13 cellular contexts compared by ENCODE assay signal in the genomic region with DNA sequence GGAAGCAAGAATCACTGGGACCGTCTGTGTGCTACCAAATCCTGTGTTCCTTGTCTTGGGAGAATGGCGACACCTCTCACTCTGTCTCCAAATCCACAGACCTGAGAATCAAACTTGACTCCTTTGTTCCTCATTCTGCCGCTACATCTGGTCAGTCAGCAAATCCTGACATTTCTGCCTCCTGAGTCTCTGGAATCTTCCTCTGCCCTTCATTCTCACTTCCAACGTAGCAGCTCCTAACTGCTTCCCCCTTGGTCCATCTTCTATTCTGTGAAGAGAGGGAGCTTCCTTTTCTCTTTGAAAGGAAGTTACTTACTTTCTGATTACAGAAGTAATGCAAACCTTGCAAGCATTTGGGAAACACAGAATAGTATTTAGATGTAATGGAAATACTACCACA. TPM values are rescaled to one million over a fixed set of nuclear protein-coding genes. Genes with fewer than 3 reads are reported as not detected.
DNase-seq lines count a peak whose midpoint lies in the region; ATAC-seq lines count a peak whose summit lies in the region.
"Had no signal": no experiment of that assay in that cellular context is flagged by ENCODE, and none has a peak within 500 bp of the region (broad histone marks: within the 10 kb centered on the region; RNA-seq: fewer than 3 reads in every experiment).

No MANE protein-coding gene starts in this region.

- POLR2A ChIA-PET in activated CD4-positive, alpha-beta T cell treated with anti-CD3 and anti-CD28 coated beads for 36 hours (lab: Charles Lee), result no interaction called here
- POLR2A ChIA-PET in T-cell (lab: Charles Lee), result interaction anchor here (0.9 to 3.3 kb wide), 5 partner anchors 21 to 43 kb away, joined by 3 to 28 read pairs (median 13); partner anchors contain the start of genes DYNLT1 (in 2 of the 2) and SYTL3 (in 1 of the 2)

- ATAC-seq in activated CD4-positive, alpha-beta T cell treated with anti-CD3 and anti-CD28 coated beads for 36 hours, result no peak
- ATAC-seq in T-cell (replicated peaks in 1 of 4) (no peak), HG02938 (IDR thresholded peaks at IDR 0.05; ENCODE audit: unreplicated experiment) (no peak)
- no peak for ATAC-seq in stimulated activated effector memory CD8-positive, alpha-beta T cell treated with anti-CD3 and anti-CD28 coated beads, Interleukin-12 subunit alpha, Interleukin-12 subunit beta, amount 100 ng/mL, for 72 hours
- ATAC-seq: A549 had no signal

- no peak overlapping the region for H3K4me3 Mint-ChIP-seq in activated CD4-positive, alpha-beta T cell treated with anti-CD3 and anti-CD28 coated beads for 36 hours
- H3K4me3 Mint-ChIP-seq in T-cell (peak overlapping the region in 1 of 3 donors; percentile 73), immature natural killer cell (peak overlapping the region; percentile 80 to 89 (median 83))
- H3K4me3 Mint-ChIP-seq in stimulated activated effector memory CD8-positive, alpha-beta T cell treated with anti-CD3 and anti-CD28 coated beads, Interleukin-12 subunit alpha, Interleukin-12 subunit beta, amount 100 ng/mL, for 72 hours, result peak overlapping the region; percentile 16

- H3K27ac Mint-ChIP-seq in activated CD4-positive, alpha-beta T cell treated with anti-CD3 and anti-CD28 coated beads for 36 hours, result peak overlapping the region; percentile 51
- H3K27ac Mint-ChIP-seq in T-cell (peak overlapping the region; percentile 87 to 93), immature natural killer cell (peak overlapping the region; percentile 97 to 100 (median 98))
- peak overlapping the region; percentile 76 for H3K27ac Mint-ChIP-seq in stimulated activated effector memory CD8-positive, alpha-beta T cell treated with anti-CD3 and anti-CD28 coated beads, Interleukin-12 subunit alpha, Interleukin-12 subunit beta, amount 100 ng/mL, for 72 hours

- CTCF ChIA-PET in activated CD4-positive, alpha-beta T cell treated with anti-CD3 and anti-CD28 coated beads for 36 hours (lab: Charles Lee), result interaction anchor here (0.6 to 1.2 kb wide), 3 partner anchors 27 to 466 kb away, joined by 3 to 5 read pairs (median 3); no protein-coding TSS in a partner anchor
- CTCF ChIA-PET in T-cell (lab: Charles Lee), result interaction anchor here in 1 of 2 donors (0.7 to 1.7 kb wide), 7 partner anchors 9 to 473 kb away, joined by 3 to 9 read pairs (median 4); partner anchors contain the start of gene SYTL3

- H3K36me3 Mint-ChIP-seq in activated CD4-positive, alpha-beta T cell treated with anti-CD3 and anti-CD28 coated beads for 36 hours (ENCODE audit: low read depth), result peaks cover 70% of the 10 kb centered on the region
- H3K36me3 Mint-ChIP-seq in T-cell (peaks cover 21% of the 10 kb centered on the region), immature natural killer cell (peaks cover 24 to 34% (median 26%) of the 10 kb centered on the region in 3 donors)
- H3K36me3 Mint-ChIP-seq in stimulated activated effector memory CD8-positive, alpha-beta T cell treated with anti-CD3 and anti-CD28 coated beads, Interleukin-12 subunit alpha, Interleukin-12 subunit beta, amount 100 ng/mL, for 72 hours, result peaks cover 100% of the 10 kb centered on the region

- no peaks in the 10 kb centered on the region for H3K9me3 Mint-ChIP-seq in activated CD4-positive, alpha-beta T cell treated with anti-CD3 and anti-CD28 coated beads for 36 hours (ENCODE audit: low read depth)
- H3K9me3 Mint-ChIP-seq in T-cell, result no peaks in the 10 kb centered on the region
- no peaks in the 10 kb centered on the region for H3K9me3 Mint-ChIP-seq in immature natural killer cell
- H3K9me3 Mint-ChIP-seq in stimulated activated effector memory CD8-positive, alpha-beta T cell treated with anti-CD3 and anti-CD28 coated beads, Interleukin-12 subunit alpha, Interleukin-12 subunit beta, amount 100 ng/mL, for 72 hours, result no peaks in the 10 kb centered on the region

- H3K4me1 Mint-ChIP-seq in activated CD4-positive, alpha-beta T cell treated with anti-CD3 and anti-CD28 coated beads for 36 hours, result peaks cover 48% of the 10 kb centered on the region
- peaks cover 67 to 72% (median 70%) of the 10 kb centered on the region in 3 donors for H3K4me1 Mint-ChIP-seq in T-cell
- peaks cover 53 to 75% of the 10 kb centered on the region in 2 donors for H3K4me1 Mint-ChIP-seq in immature natural killer cell
- H3K4me1 Mint-ChIP-seq in stimulated activated effector memory CD8-positive, alpha-beta T cell treated with anti-CD3 and anti-CD28 coated beads, Interleukin-12 subunit alpha, Interleukin-12 subunit beta, amount 100 ng/mL, for 72 hours, result peaks cover 68% of the 10 kb centered on the region

- intact Hi-C loops in activated CD4-positive, alpha-beta T cell treated with anti-CD3 and anti-CD28 coated beads for 36 hours (cut with DNase I, micrococcal nuclease), result no loop called here

- H3K27me3 Mint-ChIP-seq in activated CD4-positive, alpha-beta T cell treated with anti-CD3 and anti-CD28 coated beads for 36 hours, result no peaks in the 10 kb centered on the region
- no peaks in the 10 kb centered on the region for H3K27me3 Mint-ChIP-seq in T-cell
- H3K27me3 Mint-ChIP-seq in immature natural killer cell (ENCODE audit: low read depth in 3 of 3), result peaks cover 9 to 16% (median 10%) of the 10 kb centered on the region in 3 donors

- no peak for DNase-seq in activated CD4-positive, alpha-beta T cell treated with anti-CD3 and anti-CD28 coated beads for 36 hours
- DNase-seq in activated CD4-positive, alpha-beta T cell treated with anti-CD3 and anti-CD28 coated beads for 48 hours, result no peak
- DNase-seq in T-cell (no peak), immature natural killer cell (no peak), C1 segment of cervical spinal cord (lab: John Stamatoyannopoulos, UW) (no peak)
- no peak for DNase-seq in stimulated activated effector memory CD8-positive, alpha-beta T cell treated with anti-CD3 and anti-CD28 coated beads, Interleukin-12 subunit alpha, Interleukin-12 subunit beta, amount 100 ng/mL, for 72 hours (ENCODE audit: low spot score in 2 of 2)
- no peak for DNase-seq in stimulated activated CD4-positive, alpha-beta T cell treated with anti-CD3 and anti-CD28 coated beads, Interleukin-15, amount 100 ng/mL, for 24 hours
- DNase-seq: Calu3, islet precursor cell, NCI-H1436, SK-N-SH had no signal

RNA-seq across cellular contexts. Expression of gene SYTL3, which starts 37.7 kb away (rescaled TPM):
- 100 to 1,000 TPM; 163 to 180 TPM for total RNA-seq in activated CD4-positive, alpha-beta T cell treated with anti-CD3 and anti-CD28 coated beads for 36 hours
- total RNA-seq in T-cell, result 10 to 100 TPM; 14.4 to 45.6 (median 22.9) TPM
- polyA plus RNA-seq in immature natural killer cell, result 10 to 100 TPM; 45.4 to 56.5 (median 52.0) TPM

RNA-seq across cellular contexts. Expression of gene DYNLT1, which starts 43.0 kb away (rescaled TPM):
- 100 to 1,000 TPM; 116 to 118 TPM for total RNA-seq in activated CD4-positive, alpha-beta T cell treated with anti-CD3 and anti-CD28 coated beads for 36 hours
- total RNA-seq in T-cell, result 100 to 1,000 TPM in 1 of 5 donors, 10 to 100 TPM in 4; 50.8 to 128 (median 59.5) TPM
- polyA plus RNA-seq in immature natural killer cell, result 100 to 1,000 TPM in 2 of 3 donors, 10 to 100 TPM in 1; 94.2 to 141 (median 119) TPM
